Comparison of ENCODE assay signal across 8 cellular contexts in the genomic region with DNA sequence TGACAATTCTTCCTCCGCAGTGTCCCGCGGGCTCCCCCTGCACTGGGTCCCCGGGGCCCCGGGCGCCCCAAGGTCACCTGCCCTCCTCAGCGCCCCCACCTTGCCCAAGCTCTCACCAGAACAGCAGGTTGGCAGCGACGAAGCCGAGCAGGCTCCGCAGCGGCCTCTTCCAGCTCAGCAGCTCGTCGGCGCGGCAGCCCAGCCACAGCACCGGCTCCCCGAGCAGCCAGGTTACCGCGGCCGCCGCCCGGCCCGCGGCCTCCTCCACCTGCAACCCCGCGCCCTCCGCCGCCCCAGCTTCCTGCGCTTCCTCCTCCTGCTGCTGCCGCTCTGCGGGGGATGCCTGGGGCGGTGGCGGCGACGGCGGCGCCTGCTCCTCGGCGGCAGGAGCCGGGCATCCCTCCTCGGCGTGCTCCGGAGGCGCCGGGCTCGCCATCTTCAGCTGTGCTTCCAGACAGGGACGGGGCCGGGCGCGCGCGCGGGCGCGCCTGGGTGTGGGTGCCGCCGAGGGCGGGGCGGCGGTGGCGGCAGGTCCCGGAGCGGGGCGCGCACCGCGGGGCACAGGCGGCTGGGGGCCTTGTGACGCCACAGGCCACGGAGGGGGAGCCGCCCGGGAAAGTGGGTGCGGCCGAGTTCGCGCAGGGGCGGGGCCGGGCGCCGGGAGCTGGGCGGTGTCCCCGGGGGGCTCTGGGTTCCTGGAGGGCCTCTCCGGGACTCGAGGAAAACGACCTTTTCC. TPM values are rescaled to one million over a fixed set of nuclear protein-coding genes. Genes with fewer than 3 reads are reported as not detected.
A peak's percentile ranks its signal among the peaks of the same experiment; 100 is the strongest.
DNase-seq lines count a peak whose midpoint lies in the region; ATAC-seq and TF ChIP-seq lines count a peak whose summit lies in the region.

A gene with protein sequence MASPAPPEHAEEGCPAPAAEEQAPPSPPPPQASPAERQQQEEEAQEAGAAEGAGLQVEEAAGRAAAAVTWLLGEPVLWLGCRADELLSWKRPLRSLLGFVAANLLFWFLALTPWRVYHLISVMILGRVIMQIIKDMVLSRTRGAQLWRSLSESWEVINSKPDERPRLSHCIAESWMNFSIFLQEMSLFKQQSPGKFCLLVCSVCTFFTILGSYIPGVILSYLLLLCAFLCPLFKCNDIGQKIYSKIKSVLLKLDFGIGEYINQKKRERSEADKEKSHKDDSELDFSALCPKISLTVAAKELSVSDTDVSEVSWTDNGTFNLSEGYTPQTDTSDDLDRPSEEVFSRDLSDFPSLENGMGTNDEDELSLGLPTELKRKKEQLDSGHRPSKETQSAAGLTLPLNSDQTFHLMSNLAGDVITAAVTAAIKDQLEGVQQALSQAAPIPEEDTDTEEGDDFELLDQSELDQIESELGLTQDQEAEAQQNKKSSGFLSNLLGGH (minus strand): TSS at position 462 of the 736 bp plus-strand sequence. CDS start 26 bp downstream, at position 436.

- peak within 1 kb of the TSS; percentile 84 for H3K4me3 Mint-ChIP-seq in activated B cell treated with CpG ODN at 0.5 μM for 24 hours

- peak; percentile 73 for ATAC-seq in GM21526 (IDR thresholded peaks at IDR 0.05; ENCODE audit: low FRiP score, unreplicated experiment)
- ATAC-seq in activated B cell treated with CpG ODN at 0.5 μM for 24 hours (ENCODE audit: low read depth): peak; percentile 85

- H3K4me1 Mint-ChIP-seq in activated B cell treated with CpG ODN at 0.5 μM for 24 hours: peaks cover 12% of the 10 kb centered on the region

- POLR2A ChIA-PET in activated B cell treated with CpG ODN at 0.5 μM for 24 hours (lab: Charles Lee): interaction anchor here (0.6 to 1.1 kb wide), 6 partner anchors 12 to 1502 kb away, joined by 3 to 6 read pairs (median 4); a partner anchor contains a TSS

- DNase-seq in DMS53 treated with DMSO at 0.1 percent for 48 hours (lab: John Stamatoyannopoulos, UW; ENCODE audit: unreplicated experiment) (peak; percentile 33), KG1 (lab: John Stamatoyannopoulos, UW) (peak; percentile 14), activated B cell treated with CpG ODN at 0.5 μM for 24 hours (peak; percentile 67), cardiac fibroblast (ENCODE audit: low read depth in 2 of 2) (peak in 1 of 2 donors; percentile 13), amniotic stem cell (lab: John Stamatoyannopoulos, UW) (no peak)
- DNase-seq in stimulated activated CD4-positive, alpha-beta T cell treated with anti-CD3 and anti-CD28 coated beads, Interleukin-1b, Interleukin-23, amount 100 ng/mL, for 4 hours (ENCODE audit: low read depth in 2 of 2): peak; percentile 75 to 80

- CTCF ChIA-PET in activated B cell treated with CpG ODN at 0.5 μM for 24 hours (lab: Charles Lee): interaction anchor here (1.5 kb wide), 1 partner anchor 9 kb away, joined by 3 read pairs; no protein-coding TSS in a partner anchor

- TF ChIP-seq CTCF in activated B cell treated with CpG ODN at 0.5 μM for 24 hours (IDR thresholded peaks at IDR 0.05) (no peak), cardiac fibroblast (IDR thresholded peaks at IDR 0.05; ENCODE audit: low read depth, low read length) (no peak)

- no peaks in the 10 kb centered on the region for H3K9me3 Mint-ChIP-seq in activated B cell treated with CpG ODN at 0.5 μM for 24 hours

- no peaks in the 10 kb centered on the region for H3K27me3 ChIP-seq in layer of hippocampus (ENCODE audit: control insufficient read depth, insufficient read depth, low read length)

- peak within 1 kb of the TSS; percentile 59 for H3K27ac ChIP-seq in layer of hippocampus (ENCODE audit: low read depth, low read length)

- peaks cover 17% of the 10 kb centered on the region for H3K27me3 Mint-ChIP-seq in activated B cell treated with CpG ODN at 0.5 μM for 24 hours

- intact Hi-C loops in activated B cell treated with CpG ODN at 0.5 μM for 24 hours (cut with micrococcal nuclease): loop anchor here (2.0 kb wide), 1 partner anchor 60 kb away; no protein-coding TSS in a partner anchor

- H3K36me3 Mint-ChIP-seq in activated B cell treated with CpG ODN at 0.5 μM for 24 hours (ENCODE audit: low read depth): peaks cover 2% of the 10 kb centered on the region

- peak within 1 kb of the TSS; percentile 64 for H3K27ac Mint-ChIP-seq in activated B cell treated with CpG ODN at 0.5 μM for 24 hours

- peak within 1 kb of the TSS; percentile 47 to 54 for H3K4me3 ChIP-seq in cardiac fibroblast (replicated peaks in 1 of 2; ENCODE audit: low read depth in 2 of 2, low read length in 2 of 2)

RNA-seq across cellular contexts. Expression of the gene that starts here (rescaled TPM):
- 3.3 and 3.5 TPM in 2 replicates for total RNA-seq in activated B cell treated with CpG ODN at 0.5 μM for 24 hours
